Comparison of ENCODE assay signal across 8 cellular contexts in genomic region chr2:74548919-74549684, GRCh38. TPM values are rescaled to one million over a fixed set of nuclear protein-coding genes. Genes with fewer than 3 reads are reported as not detected.
A peak's percentile ranks its signal among the peaks of the same experiment; 100 is the strongest.
DNase-seq lines count a peak whose midpoint lies in the region; ATAC-seq and TF ChIP-seq lines count a peak whose summit lies in the region.

No MANE protein-coding gene starts in this region.

- POLR2A ChIA-PET in WTC11 (lab: Charles Lee): no interaction called here

- no peak overlapping the region for H3K9ac ChIP-seq in neural progenitor cell

- no peaks in the 10 kb centered on the region for H3K9me3 ChIP-seq in neural progenitor cell (ENCODE audit: low read depth)

- peaks cover 30% of the 10 kb centered on the region for H3F3A ChIP-seq in neural progenitor cell (ENCODE audit: low read depth)

- ATAC-seq in WTC11 (peak; percentile 27), GM18517 (IDR thresholded peaks at IDR 0.05; ENCODE audit: unreplicated experiment) (no peak)

- H3K4me2 ChIP-seq in neural progenitor cell: peak overlapping the region; percentile 74

- peaks cover 11% of the 10 kb centered on the region for H3K4me1 ChIP-seq in neural progenitor cell

- H3K79me2 ChIP-seq in neural progenitor cell (ENCODE audit: low read depth): peaks cover 15% of the 10 kb centered on the region

- H3K4me3 ChIP-seq in GM06990 (replicated peaks; ENCODE audit: low read depth, low read length): peak overlapping the region; percentile 83
- H3K4me3 ChIP-seq in LNCaP clone FGC (ENCODE audit: low read depth, low read length): peak overlapping the region; percentile 60
- peak overlapping the region; percentile 64 for H3K4me3 ChIP-seq in fibroblast of villous mesenchyme (ENCODE audit: low read depth, low read length)
- H3K4me3 ChIP-seq in neural progenitor cell: peak overlapping the region; percentile 51

- CTCF ChIA-PET in WTC11 (lab: Charles Lee): interaction anchor here (0.7 to 1.3 kb wide), 4 partner anchors 27 to 66 kb away, joined by 3 to 4 read pairs (median 3); partner anchors contain the start of gene TTC31

- TF ChIP-seq CTCF in GM06990 (IDR thresholded peaks at IDR 0.05; ENCODE audit: insufficient read depth, low read length, poor library complexity, severe bottlenecking) (no peak), LNCaP clone FGC (IDR thresholded peaks at IDR 0.05; ENCODE audit: control insufficient read depth, extremely low read depth, insufficient read depth) (no peak), WTC11 (IDR thresholded peaks at IDR 0.05) (no peak), fibroblast of villous mesenchyme (IDR thresholded peaks at IDR 0.05; ENCODE audit: insufficient read depth, low read depth, low read length) (no peak), neural progenitor cell (IDR thresholded peaks at IDR 0.05) (no peak)

- peaks cover 14% of the 10 kb centered on the region for H4K20me1 ChIP-seq in neural progenitor cell (ENCODE audit: low read depth)

- H3K27me3 Mint-ChIP-seq in WTC11 (ENCODE audit: low read depth): peaks cover 71% of the 10 kb centered on the region
- peaks cover 21% of the 10 kb centered on the region for H3K27me3 Mint-ChIP-seq in neural progenitor cell (ENCODE audit: insufficient read depth, low read depth)

- DNase-seq in 8988T (peak; percentile 91), GM06990 (ENCODE audit: extremely low read depth, insufficient read length) (peak; percentile 65), LNCaP clone FGC (ENCODE audit: low read depth) (no peak), WTC11 (ENCODE audit: low spot score) (peak; percentile 83), fibroblast of villous mesenchyme (ENCODE audit: low read depth) (peak; percentile 48), neural progenitor cell (ENCODE audit: low spot score) (peak; percentile 85), cerebellar nuclear complex (lab: John Stamatoyannopoulos, UW) (no peak)

- peak overlapping the region; percentile 95 for H2AFZ ChIP-seq in neural progenitor cell (replicated peaks)

- H3K9me3 Mint-ChIP-seq in WTC11 (no peaks in the 10 kb centered on the region), neural progenitor cell (no peaks in the 10 kb centered on the region)

- H3K4me1 Mint-ChIP-seq in WTC11: peaks cover 30% of the 10 kb centered on the region
- H3K4me1 Mint-ChIP-seq in neural progenitor cell: peaks cover 23% of the 10 kb centered on the region

- H3K27me3 ChIP-seq in GM06990 (replicated peaks; ENCODE audit: control insufficient read depth, insufficient read depth, low read length): no peaks in the 10 kb centered on the region
- peaks cover 45% of the 10 kb centered on the region for H3K27me3 ChIP-seq in neural progenitor cell

- no peak overlapping the region for H3K27ac ChIP-seq in neural progenitor cell

- H3K4me3 Mint-ChIP-seq in WTC11 (peak overlapping the region; percentile 76), neural progenitor cell (peak overlapping the region; percentile 67)

- H3K36me3 ChIP-seq in GM06990 (ENCODE audit: control insufficient read depth, insufficient read depth, low read length) (no peaks in the 10 kb centered on the region; the same call in none of the 2 replicates), neural progenitor cell (no peaks in the 10 kb centered on the region)

- peaks cover 2% of the 10 kb centered on the region; the same call in 1 of the 2 replicates for H3K36me3 Mint-ChIP-seq in WTC11
- peaks cover 26% of the 10 kb centered on the region for H3K36me3 Mint-ChIP-seq in neural progenitor cell

- H3K27ac Mint-ChIP-seq in WTC11 (no peak overlapping the region), neural progenitor cell (no peak overlapping the region)

TF ChIP-seq in WTC11, 78 proteins besides CTCF, POLR2A, EP300 and RAD21 (continues in another document):
- TF ChIP-seq ATF6 (CRISPR knock-in tag; IDR thresholded peaks at IDR 0.05) (no peak), FOXJ3 (CRISPR knock-in tag; IDR thresholded peaks at IDR 0.05; ENCODE audit: borderline replicate concordance) (no peak), ZNF263 (CRISPR knock-in tag; IDR thresholded peaks at IDR 0.05; ENCODE audit: low read depth) (no peak), ZNF317 (CRISPR knock-in tag; IDR thresholded peaks at IDR 0.05; ENCODE audit: borderline replicate concordance, low read depth) (no peak), USF1 (CRISPR knock-in tag; IDR thresholded peaks at IDR 0.05) (peak; percentile 77), RORB (CRISPR knock-in tag; IDR thresholded peaks at IDR 0.05) (no peak), SOX15 (CRISPR knock-in tag; IDR thresholded peaks at IDR 0.05) (no peak), FOXP1 (CRISPR knock-in tag; IDR thresholded peaks at IDR 0.05; ENCODE audit: borderline replicate concordance) (no peak; the same call in 1 of the 2 replicates), NR1H2 (CRISPR knock-in tag; IDR thresholded peaks at IDR 0.05) (no peak), TEAD4 (CRISPR knock-in tag; IDR thresholded peaks at IDR 0.05) (no peak), SP1 (CRISPR knock-in tag; conservative IDR thresholded peaks at IDR 0.05) (peak; percentile 49), ZNF396 (CRISPR knock-in tag; IDR thresholded peaks at IDR 0.05; ENCODE audit: borderline replicate concordance) (no peak), MYBL2 (CRISPR knock-in tag; IDR thresholded peaks at IDR 0.05) (no peak), ATF2 (CRISPR knock-in tag; IDR thresholded peaks at IDR 0.05; ENCODE audit: borderline replicate concordance, low read depth) (no peak), TP53 (CRISPR knock-in tag; IDR thresholded peaks at IDR 0.05) (no peak), EMX1 (CRISPR knock-in tag; IDR thresholded peaks at IDR 0.05) (no peak), ELF4 (CRISPR knock-in tag; IDR thresholded peaks at IDR 0.05; ENCODE audit: low read depth) (no peak), SMAD3 (CRISPR knock-in tag; IDR thresholded peaks at IDR 0.05; ENCODE audit: borderline replicate concordance) (no peak), GRHL2 (CRISPR knock-in tag; IDR thresholded peaks at IDR 0.05; ENCODE audit: insufficient replicate concordance, severe bottlenecking) (no peak), ERG (CRISPR knock-in tag; IDR thresholded peaks at IDR 0.05) (no peak), CREB1 (CRISPR knock-in tag; IDR thresholded peaks at IDR 0.05) (no peak)

RNA-seq across cellular contexts. Expression of gene LOXL3, which starts 4.6 kb away (rescaled TPM):
- total RNA-seq in WTC11 (2021): 21.1 to 27.2 TPM (median 23.9 TPM) in 3 replicates
- total RNA-seq in fibroblast of villous mesenchyme: 9.9 and 10.6 TPM in 2 replicates
- 24.2 and 39.1 TPM in 2 replicates for total RNA-seq in neural progenitor cell (ENCODE audit: low replicate concordance)

RNA-seq across cellular contexts. Expression of gene DOK1, which starts 5.4 kb away (rescaled TPM):
- total RNA-seq in WTC11 (2021) (15.3 to 16.9 TPM (median 15.9 TPM) in 3 replicates), fibroblast of villous mesenchyme (9.9 and 20.0 TPM in 2 replicates), neural progenitor cell (ENCODE audit: low replicate concordance) (3.4 and 13.2 TPM in 2 replicates)

RNA-seq across cellular contexts. Expression of gene HTRA2, which starts 19.4 kb away (rescaled TPM):
- total RNA-seq in WTC11 (2021) (25.6 to 30.0 TPM (median 26.8 TPM) in 3 replicates), fibroblast of villous mesenchyme (36.7 and 40.2 TPM in 2 replicates), neural progenitor cell (ENCODE audit: low replicate concordance) (18.5 and 28.4 TPM in 2 replicates)

RNA-seq across cellular contexts. Expression of gene AUP1, which starts 19.6 kb away (rescaled TPM):
- total RNA-seq in WTC11 (2021) (78.1 to 84.9 TPM (median 80.9 TPM) in 3 replicates), fibroblast of villous mesenchyme (60.2 and 68.2 TPM in 2 replicates), neural progenitor cell (ENCODE audit: low replicate concordance) (47.9 and 73.7 TPM in 2 replicates)

RNA-seq across cellular contexts. Expression of gene DQX1, which starts 23.1 kb away (rescaled TPM):
- total RNA-seq in WTC11 (2021) (1.2 to 1.9 TPM (median 1.3 TPM) in 3 replicates), fibroblast of villous mesenchyme (not detected in 2 replicates), neural progenitor cell (ENCODE audit: low replicate concordance) (0.11 and 0.71 TPM in 2 replicates)

Comparison
In these comparisons a context has a peak if more than half of its experiments do, and no peak if none do; other contexts are left out.
1. DNase-seq: peak in 8988T (single experiment), GM06990 (single experiment), WTC11 (single experiment), fibroblast of villous mesenchyme (single experiment) and neural progenitor cell (single experiment); none in LNCaP clone FGC (single experiment) and cerebellar nuclear complex (0 of 2).
2. Peak in every context shown above with its lines, with median percentiles within 50 percentile points of each other: H3K4me3 ChIP-seq.